In the genomic region with DNA sequence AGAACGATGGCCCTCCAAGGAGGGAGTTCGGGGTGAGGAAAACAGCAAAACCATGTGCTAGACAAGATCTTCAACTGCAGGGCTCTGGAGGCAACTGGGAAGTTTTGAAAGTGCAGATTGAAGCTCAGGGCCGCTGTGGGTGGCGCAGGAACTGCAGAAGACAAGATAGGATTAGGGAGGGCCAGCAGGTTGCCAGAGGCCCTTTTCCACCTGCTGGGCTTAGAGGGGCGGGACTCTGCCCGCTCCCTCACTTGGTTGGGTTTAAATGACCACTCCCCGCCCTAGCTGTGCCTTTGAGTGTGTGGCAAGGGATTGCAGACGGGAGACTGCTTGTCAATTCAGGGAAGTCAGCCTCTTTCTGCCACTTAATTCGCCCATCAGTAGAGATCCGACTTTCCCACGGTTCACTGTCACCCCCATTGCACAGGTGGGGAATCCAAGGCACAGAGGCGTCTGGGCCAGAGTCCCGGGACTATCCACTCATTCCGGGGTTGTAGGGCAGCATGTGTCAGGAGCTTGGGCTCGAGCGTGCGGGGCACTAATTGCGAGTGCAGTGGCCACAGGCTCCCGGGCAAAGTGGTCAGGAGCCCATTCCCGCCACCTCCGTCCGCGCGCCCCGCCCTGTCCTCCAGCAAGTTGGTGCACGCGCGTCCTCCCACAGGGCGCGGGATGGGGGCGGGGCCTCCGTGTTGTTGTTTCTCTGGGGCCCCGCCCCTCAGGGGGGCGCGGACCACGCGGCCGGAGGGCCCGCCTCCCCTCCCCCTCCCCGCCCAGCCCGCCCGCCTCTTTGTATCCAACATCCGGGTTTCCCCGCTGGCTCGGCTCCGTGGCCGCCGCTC, we compare ENCODE assay signal across 8 cellular contexts. TPM values are rescaled to one million over a fixed set of nuclear protein-coding genes. Genes with fewer than 3 reads are reported as not detected.
A peak's percentile ranks its signal among the peaks of the same experiment; 100 is the strongest.
DNase-seq lines count a peak whose midpoint lies in the region; ATAC-seq and TF ChIP-seq lines count a peak whose summit lies in the region.

A gene (plus strand): TSS at position 816 of the 839 bp plus-strand sequence. CDS start 433 bp downstream, outside the sequence.

- peak within 1 kb of the TSS; percentile 97 for H3K4me3 Mint-ChIP-seq in activated T-helper 2 cell treated with anti-CD3 and anti-CD28 coated beads, Interferon-gamma antibody, Interleukin-2, Interleukin-4, amounts not matched to agents 10 μg/mL and 5 μg/mL and 100 μg/mL, durations not matched to agents 14 hours and 24 hours and 36 hours (ENCODE audit: low read depth)
- peak within 1 kb of the TSS; percentile 95 for H3K4me3 Mint-ChIP-seq in natural killer cell
- H3K4me3 Mint-ChIP-seq in stimulated activated naive B cell treated with anti-CD40 and anti-IgM and Interleukin-4, amounts not matched to agents 10 μg/mL and 1 μg/mL and 100 μg/mL, for 72 hours: peak within 1 kb of the TSS; percentile 85 to 87

- peaks cover 9% of the 10 kb centered on the region for H3K9me3 Mint-ChIP-seq in activated T-helper 2 cell treated with anti-CD3 and anti-CD28 coated beads, Interferon-gamma antibody, Interleukin-2, Interleukin-4, amounts not matched to agents 10 μg/mL and 5 μg/mL and 100 μg/mL, durations not matched to agents 14 hours and 24 hours and 36 hours
- no peaks in the 10 kb centered on the region for H3K9me3 Mint-ChIP-seq in natural killer cell
- H3K9me3 Mint-ChIP-seq in stimulated activated naive B cell treated with anti-CD40 and anti-IgM and Interleukin-4, amounts not matched to agents 10 μg/mL and 1 μg/mL and 100 μg/mL, for 72 hours: no peaks in the 10 kb centered on the region

- no peak for TF ChIP-seq CTCF in natural killer cell (IDR thresholded peaks at IDR 0.05)

- H3K27ac Mint-ChIP-seq in activated T-helper 2 cell treated with anti-CD3 and anti-CD28 coated beads, Interferon-gamma antibody, Interleukin-2, Interleukin-4, amounts not matched to agents 10 μg/mL and 5 μg/mL and 100 μg/mL, durations not matched to agents 14 hours and 24 hours and 36 hours: peak within 1 kb of the TSS; percentile 86
- peak within 1 kb of the TSS in 1 of 2 donors; percentile 67 for H3K27ac Mint-ChIP-seq in natural killer cell
- peak within 1 kb of the TSS; percentile 72 for H3K27ac Mint-ChIP-seq in stimulated activated naive B cell treated with anti-CD40 and anti-IgM and Interleukin-4, amounts not matched to agents 10 μg/mL and 1 μg/mL and 100 μg/mL, for 72 hours

- H3K4me2 ChIP-seq in BLaER1 treated with 17β-estradiol and CSF1 and Interleukin-3, amounts not matched to agents 10 nM and 100 nM: peak within 1 kb of the TSS; percentile 93 to 100 (median 97)

- H4K20me1 ChIP-seq in BLaER1 treated with 17β-estradiol and CSF1 and Interleukin-3, amounts not matched to agents 10 nM and 100 nM: peaks cover 10 to 29% (median 26%) of the 10 kb centered on the region in 11 experiments; a peak in 20 of 22 replicates

- peak within 1 kb of the TSS; percentile 75 to 96 (median 90) for H3K4me3 ChIP-seq in BLaER1 treated with 17β-estradiol and CSF1 and Interleukin-3, amounts not matched to agents 10 nM and 100 nM

- H3K36me3 Mint-ChIP-seq in activated T-helper 2 cell treated with anti-CD3 and anti-CD28 coated beads, Interferon-gamma antibody, Interleukin-2, Interleukin-4, amounts not matched to agents 10 μg/mL and 5 μg/mL and 100 μg/mL, durations not matched to agents 14 hours and 24 hours and 36 hours (ENCODE audit: low read depth): no peaks in the 10 kb centered on the region
- no peaks in the 10 kb centered on the region for H3K36me3 Mint-ChIP-seq in natural killer cell
- no peaks in the 10 kb centered on the region for H3K36me3 Mint-ChIP-seq in stimulated activated naive B cell treated with anti-CD40 and anti-IgM and Interleukin-4, amounts not matched to agents 10 μg/mL and 1 μg/mL and 100 μg/mL, for 72 hours

- H3K27me3 Mint-ChIP-seq in activated T-helper 2 cell treated with anti-CD3 and anti-CD28 coated beads, Interferon-gamma antibody, Interleukin-2, Interleukin-4, amounts not matched to agents 10 μg/mL and 5 μg/mL and 100 μg/mL, durations not matched to agents 14 hours and 24 hours and 36 hours (ENCODE audit: low read depth): peaks cover 22% of the 10 kb centered on the region
- peaks cover 11 to 19% of the 10 kb centered on the region in 2 donors for H3K27me3 Mint-ChIP-seq in natural killer cell (ENCODE audit: low read depth in 2 of 2)
- peaks cover 29 to 35% of the 10 kb centered on the region in 2 donors for H3K27me3 Mint-ChIP-seq in stimulated activated naive B cell treated with anti-CD40 and anti-IgM and Interleukin-4, amounts not matched to agents 10 μg/mL and 1 μg/mL and 100 μg/mL, for 72 hours

- peak within 1 kb of the TSS; percentile 92 to 99 (median 97) for H3K27ac ChIP-seq in BLaER1 treated with 17β-estradiol and CSF1 and Interleukin-3, amounts not matched to agents 10 nM and 100 nM

- H3K36me3 ChIP-seq in BLaER1 treated with 17β-estradiol and CSF1 and Interleukin-3, amounts not matched to agents 10 nM and 100 nM: peaks cover 0 to 4% (median 0%) of the 10 kb centered on the region in 11 experiments; a peak in 3 of 22 replicates

- H3K27me3 ChIP-seq in BLaER1 treated with 17β-estradiol and CSF1 and Interleukin-3, amounts not matched to agents 10 nM and 100 nM: no peaks in the 10 kb centered on the region

- peak within 1 kb of the TSS; percentile 93 to 100 (median 97) for H3K9ac ChIP-seq in BLaER1 treated with 17β-estradiol and CSF1 and Interleukin-3, amounts not matched to agents 10 nM and 100 nM

- in situ Hi-C loops in KBM-7 (cut with MboI; ENCODE audit: low pct_unique_long_range_greater_than_20kb, low sequenced_read_pairs): no loop called here

- intact Hi-C loops in activated T-helper 2 cell treated with anti-CD3 and anti-CD28 coated beads, Interferon-gamma antibody, Interleukin-2, Interleukin-4, amounts not matched to agents 10 μg/mL and 5 μg/mL and 100 μg/mL, durations not matched to agents 14 hours and 24 hours and 36 hours (cut with micrococcal nuclease): loop anchor here (2.0 kb wide), 1 partner anchor 106 kb away; a partner anchor contains a TSS
- intact Hi-C loops in natural killer cell (cut with micrococcal nuclease): no loop called here

- DNase-seq in KBM-7 (peak; percentile 64), RKO (ENCODE audit: low spot score) (peak; percentile 82), fibroblast of peridontal ligament (ENCODE audit: extremely low read depth) (peak; percentile 56), natural killer cell (peak; percentile 38)
- peak; percentile 61 for DNase-seq in activated T-helper 2 cell treated with anti-CD3 and anti-CD28 coated beads, Interferon-gamma antibody, Interleukin-2, Interleukin-4, amounts not matched to agents 10 μg/mL and 5 μg/mL and 100 μg/mL, durations not matched to agents 14 hours and 24 hours and 36 hours (ENCODE audit: low spot score)
- DNase-seq in stimulated activated naive B cell treated with anti-CD40 and anti-IgM and Interleukin-4, amounts not matched to agents 10 μg/mL and 1 μg/mL and 100 μg/mL, for 72 hours: peak; percentile 23

- peaks cover 13 to 26% (median 22%) of the 10 kb centered on the region in 10 experiments for H3K4me1 ChIP-seq in BLaER1 treated with 17β-estradiol and CSF1 and Interleukin-3, amounts not matched to agents 10 nM and 100 nM

- peaks cover 13 to 28% (median 16%) of the 10 kb centered on the region in 11 experiments for H3K9me3 ChIP-seq in BLaER1 treated with 17β-estradiol and CSF1 and Interleukin-3, amounts not matched to agents 10 nM and 100 nM (replicated peaks in 1 of 11)

- peaks cover 18% of the 10 kb centered on the region for H3K4me1 Mint-ChIP-seq in activated T-helper 2 cell treated with anti-CD3 and anti-CD28 coated beads, Interferon-gamma antibody, Interleukin-2, Interleukin-4, amounts not matched to agents 10 μg/mL and 5 μg/mL and 100 μg/mL, durations not matched to agents 14 hours and 24 hours and 36 hours (ENCODE audit: low read depth)
- H3K4me1 Mint-ChIP-seq in natural killer cell: peaks cover 11 to 19% of the 10 kb centered on the region in 2 donors
- peaks cover 9 to 14% of the 10 kb centered on the region in 2 donors for H3K4me1 Mint-ChIP-seq in stimulated activated naive B cell treated with anti-CD40 and anti-IgM and Interleukin-4, amounts not matched to agents 10 μg/mL and 1 μg/mL and 100 μg/mL, for 72 hours

- ATAC-seq in GM21423 (IDR thresholded peaks at IDR 0.05; ENCODE audit: unreplicated experiment): peak; percentile 51
- ATAC-seq in natural killer cell: peak; percentile 63 to 77 (median 71)
- ATAC-seq in stimulated activated naive B cell treated with anti-CD40 and anti-IgM and Interleukin-4, amounts not matched to agents 10 μg/mL and 1 μg/mL and 100 μg/mL, for 72 hours (replicated peaks): peak; percentile 50 to 58

RNA-seq across cellular contexts. Expression of the gene that starts here (rescaled TPM):
- 10.3 and 12.0 TPM in 2 replicates for total RNA-seq in activated T-helper 2 cell treated with anti-CD3 and anti-CD28 coated beads, Interferon-gamma antibody, Interleukin-2, Interleukin-4, amounts not matched to agents 10 μg/mL and 5 μg/mL and 100 μg/mL, durations not matched to agents 14 hours and 24 hours and 36 hours
- 1 to 10 TPM; 1.6 to 3.1 (median 2.7) TPM for total RNA-seq in natural killer cell

Comparison
In these comparisons a context has a peak if more than half of its experiments do, and no peak if none do; other contexts are left out.
1. Peak in every context shown above with its lines: DNase-seq, ATAC-seq, H3K4me3 ChIP-seq and H3K27ac ChIP-seq.
2. DNase-seq: peak in every context shown above with its lines; median percentile 82 in RKO; 64 in KBM-7; 61 in activated T-helper 2 cell treated with anti-CD3 and anti-CD28 coated beads, Interferon-gamma antibody, Interleukin-2, Interleukin-4, amounts not matched to agents 10 μg/mL and 5 μg/mL and 100 μg/mL, durations not matched to agents 14 hours and 24 hours and 36 hours; 56 in fibroblast of peridontal ligament; 38 in natural killer cell; 23 in stimulated activated naive B cell treated with anti-CD40 and anti-IgM and Interleukin-4, amounts not matched to agents 10 μg/mL and 1 μg/mL and 100 μg/mL, for 72 hours.